In genomic region chr9:93127395-93127911, GRCh38 we compare ENCODE assay signal across 1 cellular context.
TF ChIP-seq lines count a peak whose summit lies in the region.

No MANE protein-coding gene starts in this region.

TF ChIP-seq in HEK293, 187 proteins besides CTCF, POLR2A, EP300 and RAD21 (continued from another document):
- TF ChIP-seq ZNF398 (tag by site-specific recombination; IDR thresholded peaks at IDR 0.05) (no peak), GLIS1 (tag by site-specific recombination; IDR thresholded peaks at IDR 0.05) (peak; percentile 78), SCRT1 (tag by site-specific recombination; IDR thresholded peaks at IDR 0.05; ENCODE audit: borderline replicate concordance) (no peak), ZNF426 (tag by site-specific recombination; IDR thresholded peaks at IDR 0.05) (no peak), REPIN1 (tag by site-specific recombination; IDR thresholded peaks at IDR 0.05; ENCODE audit: low read depth) (no peak), ZNF707 (tag by site-specific recombination; IDR thresholded peaks at IDR 0.05) (no peak), ZNF112 (tag by site-specific recombination; IDR thresholded peaks at IDR 0.05) (no peak), YY2 (tag by site-specific recombination; IDR thresholded peaks at IDR 0.05) (no peak), ZIC2 (tag by site-specific recombination; IDR thresholded peaks at IDR 0.05) (peak; percentile 66), ZNF404 (tag by site-specific recombination; IDR thresholded peaks at IDR 0.05) (no peak), ZBTB48 (tag by site-specific recombination; IDR thresholded peaks at IDR 0.05) (no peak)
